In the genomic region with DNA sequence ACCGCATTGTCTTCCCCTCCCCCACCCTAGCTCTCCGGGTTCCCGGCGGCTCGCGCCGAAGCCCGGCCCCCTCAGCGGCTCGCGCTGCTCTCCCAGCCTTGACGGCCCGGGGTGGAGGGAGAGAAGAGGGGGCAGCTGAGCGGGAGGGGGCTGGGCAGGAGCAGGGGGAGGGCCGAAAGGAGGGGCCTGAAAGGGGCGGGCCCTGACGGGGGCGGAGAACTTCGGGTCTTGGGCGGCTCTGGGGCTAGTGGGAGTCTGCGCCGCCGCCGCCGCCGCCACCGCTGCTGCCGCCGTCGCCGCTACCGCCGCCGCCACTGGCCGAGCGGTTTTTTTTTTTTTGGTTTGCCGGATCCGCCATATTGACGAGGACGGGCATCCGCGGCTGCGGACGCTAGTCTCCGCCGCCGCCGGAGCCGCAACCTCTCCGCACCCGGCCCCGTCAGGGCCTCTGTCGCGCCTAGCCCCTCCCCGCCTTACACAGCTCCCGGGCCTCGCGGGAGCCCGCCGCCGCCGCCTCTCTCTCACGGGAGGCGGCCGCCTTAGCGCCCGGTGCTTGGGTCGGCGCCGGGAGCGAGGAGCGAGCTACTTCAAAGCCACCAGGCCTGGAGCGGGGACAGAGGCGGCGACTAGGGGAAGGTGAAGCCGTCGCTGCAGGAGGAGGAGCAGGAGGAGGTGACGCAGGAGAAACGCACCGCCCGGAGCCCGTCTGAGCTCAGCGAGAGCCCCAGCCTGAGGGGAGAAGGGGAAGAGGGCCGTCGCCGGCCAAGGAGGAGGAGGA, we compare ENCODE assay signal across 1 cellular context.
TF ChIP-seq lines count a peak whose summit lies in the region.

A gene with protein sequence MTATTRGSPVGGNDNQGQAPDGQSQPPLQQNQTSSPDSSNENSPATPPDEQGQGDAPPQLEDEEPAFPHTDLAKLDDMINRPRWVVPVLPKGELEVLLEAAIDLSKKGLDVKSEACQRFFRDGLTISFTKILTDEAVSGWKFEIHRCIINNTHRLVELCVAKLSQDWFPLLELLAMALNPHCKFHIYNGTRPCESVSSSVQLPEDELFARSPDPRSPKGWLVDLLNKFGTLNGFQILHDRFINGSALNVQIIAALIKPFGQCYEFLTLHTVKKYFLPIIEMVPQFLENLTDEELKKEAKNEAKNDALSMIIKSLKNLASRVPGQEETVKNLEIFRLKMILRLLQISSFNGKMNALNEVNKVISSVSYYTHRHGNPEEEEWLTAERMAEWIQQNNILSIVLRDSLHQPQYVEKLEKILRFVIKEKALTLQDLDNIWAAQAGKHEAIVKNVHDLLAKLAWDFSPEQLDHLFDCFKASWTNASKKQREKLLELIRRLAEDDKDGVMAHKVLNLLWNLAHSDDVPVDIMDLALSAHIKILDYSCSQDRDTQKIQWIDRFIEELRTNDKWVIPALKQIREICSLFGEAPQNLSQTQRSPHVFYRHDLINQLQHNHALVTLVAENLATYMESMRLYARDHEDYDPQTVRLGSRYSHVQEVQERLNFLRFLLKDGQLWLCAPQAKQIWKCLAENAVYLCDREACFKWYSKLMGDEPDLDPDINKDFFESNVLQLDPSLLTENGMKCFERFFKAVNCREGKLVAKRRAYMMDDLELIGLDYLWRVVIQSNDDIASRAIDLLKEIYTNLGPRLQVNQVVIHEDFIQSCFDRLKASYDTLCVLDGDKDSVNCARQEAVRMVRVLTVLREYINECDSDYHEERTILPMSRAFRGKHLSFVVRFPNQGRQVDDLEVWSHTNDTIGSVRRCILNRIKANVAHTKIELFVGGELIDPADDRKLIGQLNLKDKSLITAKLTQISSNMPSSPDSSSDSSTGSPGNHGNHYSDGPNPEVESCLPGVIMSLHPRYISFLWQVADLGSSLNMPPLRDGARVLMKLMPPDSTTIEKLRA (N-terminal part only) (plus strand): TSS at position 341 of the 778 bp plus-strand sequence. CDS start 38,184 bp downstream, outside the sequence.

TF ChIP-seq in K562, 482 proteins besides CTCF, POLR2A, EP300 and RAD21 (continued from another document and continues in another):
- TF ChIP-seq OTX1 (CRISPR knock-in tag; IDR thresholded peaks at IDR 0.05) (no peak), BCL6 (CRISPR knock-in tag; IDR thresholded peaks at IDR 0.05) (no peak), PCBP2 (IDR thresholded peaks at IDR 0.05; ENCODE audit: low read depth, low read length, poor library complexity, severe bottlenecking) (no peak), RBM34 (IDR thresholded peaks at IDR 0.05; ENCODE audit: borderline replicate concordance, insufficient read depth, low read length) (no peak), TEAD2 (tag; IDR thresholded peaks at IDR 0.05) (no peak), PHF20 (IDR thresholded peaks at IDR 0.05; ENCODE audit: partially characterized antibody) (no peak), ETV1 (tag; conservative IDR thresholded peaks at IDR 0.05; ENCODE audit: low read depth) (no peak), GATAD2B (IDR thresholded peaks at IDR 0.05; ENCODE audit: borderline replicate concordance) (no peak), TCF7 (IDR thresholded peaks at IDR 0.05; ENCODE audit: borderline replicate concordance) (no peak), HDAC6 (IDR thresholded peaks at IDR 0.05; ENCODE audit: low read depth, low read length) (no peak), ZNF12 (CRISPR knock-in tag; IDR thresholded peaks at IDR 0.05) (no peak), CHD2 (IDR thresholded peaks at IDR 0.05; ENCODE audit: low read depth, low read length) (peak; percentile 92), ZNF184 (CRISPR knock-in tag; IDR thresholded peaks at IDR 0.05) (no peak), ZBTB17 (CRISPR knock-in tag; IDR thresholded peaks at IDR 0.05) (no peak), BRCA1 (IDR thresholded peaks at IDR 0.05) (no peak), BRCA1 (CRISPR knock-in tag; IDR thresholded peaks at IDR 0.05) (no peak), RB1 (IDR thresholded peaks at IDR 0.05; ENCODE audit: low read depth) (peak; percentile 30; the same call in 1 of the 2 replicates)
- TF ChIP-seq, protein P1, sequence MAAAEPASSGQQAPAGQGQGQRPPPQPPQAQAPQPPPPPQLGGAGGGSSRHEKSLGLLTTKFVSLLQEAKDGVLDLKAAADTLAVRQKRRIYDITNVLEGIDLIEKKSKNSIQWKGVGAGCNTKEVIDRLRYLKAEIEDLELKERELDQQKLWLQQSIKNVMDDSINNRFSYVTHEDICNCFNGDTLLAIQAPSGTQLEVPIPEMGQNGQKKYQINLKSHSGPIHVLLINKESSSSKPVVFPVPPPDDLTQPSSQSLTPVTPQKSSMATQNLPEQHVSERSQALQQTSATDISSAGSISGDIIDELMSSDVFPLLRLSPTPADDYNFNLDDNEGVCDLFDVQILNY (CRISPR knock-in tag; IDR thresholded peaks at IDR 0.05) = no peak
- TF ChIP-seq, protein P2, sequence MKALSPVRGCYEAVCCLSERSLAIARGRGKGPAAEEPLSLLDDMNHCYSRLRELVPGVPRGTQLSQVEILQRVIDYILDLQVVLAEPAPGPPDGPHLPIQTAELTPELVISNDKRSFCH (CRISPR knock-in tag; IDR thresholded peaks at IDR 0.05) = no peak
- TF ChIP-seq, protein P2 (tag; IDR thresholded peaks at IDR 0.05) = no peak
- TF ChIP-seq, protein P3, sequence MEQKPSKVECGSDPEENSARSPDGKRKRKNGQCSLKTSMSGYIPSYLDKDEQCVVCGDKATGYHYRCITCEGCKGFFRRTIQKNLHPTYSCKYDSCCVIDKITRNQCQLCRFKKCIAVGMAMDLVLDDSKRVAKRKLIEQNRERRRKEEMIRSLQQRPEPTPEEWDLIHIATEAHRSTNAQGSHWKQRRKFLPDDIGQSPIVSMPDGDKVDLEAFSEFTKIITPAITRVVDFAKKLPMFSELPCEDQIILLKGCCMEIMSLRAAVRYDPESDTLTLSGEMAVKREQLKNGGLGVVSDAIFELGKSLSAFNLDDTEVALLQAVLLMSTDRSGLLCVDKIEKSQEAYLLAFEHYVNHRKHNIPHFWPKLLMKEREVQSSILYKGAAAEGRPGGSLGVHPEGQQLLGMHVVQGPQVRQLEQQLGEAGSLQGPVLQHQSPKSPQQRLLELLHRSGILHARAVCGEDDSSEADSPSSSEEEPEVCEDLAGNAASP (IDR thresholded peaks at IDR 0.05) = no peak
- TF ChIP-seq, protein P4, sequence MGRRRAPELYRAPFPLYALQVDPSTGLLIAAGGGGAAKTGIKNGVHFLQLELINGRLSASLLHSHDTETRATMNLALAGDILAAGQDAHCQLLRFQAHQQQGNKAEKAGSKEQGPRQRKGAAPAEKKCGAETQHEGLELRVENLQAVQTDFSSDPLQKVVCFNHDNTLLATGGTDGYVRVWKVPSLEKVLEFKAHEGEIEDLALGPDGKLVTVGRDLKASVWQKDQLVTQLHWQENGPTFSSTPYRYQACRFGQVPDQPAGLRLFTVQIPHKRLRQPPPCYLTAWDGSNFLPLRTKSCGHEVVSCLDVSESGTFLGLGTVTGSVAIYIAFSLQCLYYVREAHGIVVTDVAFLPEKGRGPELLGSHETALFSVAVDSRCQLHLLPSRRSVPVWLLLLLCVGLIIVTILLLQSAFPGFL (CRISPR knock-in tag; IDR thresholded peaks at IDR 0.05) = no peak
- TF ChIP-seq, protein P5, sequence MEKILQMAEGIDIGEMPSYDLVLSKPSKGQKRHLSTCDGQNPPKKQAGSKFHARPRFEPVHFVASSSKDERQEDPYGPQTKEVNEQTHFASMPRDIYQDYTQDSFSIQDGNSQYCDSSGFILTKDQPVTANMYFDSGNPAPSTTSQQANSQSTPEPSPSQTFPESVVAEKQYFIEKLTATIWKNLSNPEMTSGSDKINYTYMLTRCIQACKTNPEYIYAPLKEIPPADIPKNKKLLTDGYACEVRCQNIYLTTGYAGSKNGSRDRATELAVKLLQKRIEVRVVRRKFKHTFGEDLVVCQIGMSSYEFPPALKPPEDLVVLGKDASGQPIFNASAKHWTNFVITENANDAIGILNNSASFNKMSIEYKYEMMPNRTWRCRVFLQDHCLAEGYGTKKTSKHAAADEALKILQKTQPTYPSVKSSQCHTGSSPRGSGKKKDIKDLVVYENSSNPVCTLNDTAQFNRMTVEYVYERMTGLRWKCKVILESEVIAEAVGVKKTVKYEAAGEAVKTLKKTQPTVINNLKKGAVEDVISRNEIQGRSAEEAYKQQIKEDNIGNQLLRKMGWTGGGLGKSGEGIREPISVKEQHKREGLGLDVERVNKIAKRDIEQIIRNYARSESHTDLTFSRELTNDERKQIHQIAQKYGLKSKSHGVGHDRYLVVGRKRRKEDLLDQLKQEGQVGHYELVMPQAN (IDR thresholded peaks at IDR 0.05; ENCODE audit: borderline replicate concordance) = no peak
- TF ChIP-seq, protein P6, sequence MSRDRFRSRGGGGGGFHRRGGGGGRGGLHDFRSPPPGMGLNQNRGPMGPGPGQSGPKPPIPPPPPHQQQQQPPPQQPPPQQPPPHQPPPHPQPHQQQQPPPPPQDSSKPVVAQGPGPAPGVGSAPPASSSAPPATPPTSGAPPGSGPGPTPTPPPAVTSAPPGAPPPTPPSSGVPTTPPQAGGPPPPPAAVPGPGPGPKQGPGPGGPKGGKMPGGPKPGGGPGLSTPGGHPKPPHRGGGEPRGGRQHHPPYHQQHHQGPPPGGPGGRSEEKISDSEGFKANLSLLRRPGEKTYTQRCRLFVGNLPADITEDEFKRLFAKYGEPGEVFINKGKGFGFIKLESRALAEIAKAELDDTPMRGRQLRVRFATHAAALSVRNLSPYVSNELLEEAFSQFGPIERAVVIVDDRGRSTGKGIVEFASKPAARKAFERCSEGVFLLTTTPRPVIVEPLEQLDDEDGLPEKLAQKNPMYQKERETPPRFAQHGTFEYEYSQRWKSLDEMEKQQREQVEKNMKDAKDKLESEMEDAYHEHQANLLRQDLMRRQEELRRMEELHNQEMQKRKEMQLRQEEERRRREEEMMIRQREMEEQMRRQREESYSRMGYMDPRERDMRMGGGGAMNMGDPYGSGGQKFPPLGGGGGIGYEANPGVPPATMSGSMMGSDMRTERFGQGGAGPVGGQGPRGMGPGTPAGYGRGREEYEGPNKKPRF (IDR thresholded peaks at IDR 0.05; ENCODE audit: low read depth, low read length) = no peak
- TF ChIP-seq, protein P7, sequence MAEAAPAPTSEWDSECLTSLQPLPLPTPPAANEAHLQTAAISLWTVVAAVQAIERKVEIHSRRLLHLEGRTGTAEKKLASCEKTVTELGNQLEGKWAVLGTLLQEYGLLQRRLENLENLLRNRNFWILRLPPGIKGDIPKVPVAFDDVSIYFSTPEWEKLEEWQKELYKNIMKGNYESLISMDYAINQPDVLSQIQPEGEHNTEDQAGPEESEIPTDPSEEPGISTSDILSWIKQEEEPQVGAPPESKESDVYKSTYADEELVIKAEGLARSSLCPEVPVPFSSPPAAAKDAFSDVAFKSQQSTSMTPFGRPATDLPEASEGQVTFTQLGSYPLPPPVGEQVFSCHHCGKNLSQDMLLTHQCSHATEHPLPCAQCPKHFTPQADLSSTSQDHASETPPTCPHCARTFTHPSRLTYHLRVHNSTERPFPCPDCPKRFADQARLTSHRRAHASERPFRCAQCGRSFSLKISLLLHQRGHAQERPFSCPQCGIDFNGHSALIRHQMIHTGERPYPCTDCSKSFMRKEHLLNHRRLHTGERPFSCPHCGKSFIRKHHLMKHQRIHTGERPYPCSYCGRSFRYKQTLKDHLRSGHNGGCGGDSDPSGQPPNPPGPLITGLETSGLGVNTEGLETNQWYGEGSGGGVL (CRISPR knock-in tag; IDR thresholded peaks at IDR 0.05) = no peak
- TF ChIP-seq, protein P8, sequence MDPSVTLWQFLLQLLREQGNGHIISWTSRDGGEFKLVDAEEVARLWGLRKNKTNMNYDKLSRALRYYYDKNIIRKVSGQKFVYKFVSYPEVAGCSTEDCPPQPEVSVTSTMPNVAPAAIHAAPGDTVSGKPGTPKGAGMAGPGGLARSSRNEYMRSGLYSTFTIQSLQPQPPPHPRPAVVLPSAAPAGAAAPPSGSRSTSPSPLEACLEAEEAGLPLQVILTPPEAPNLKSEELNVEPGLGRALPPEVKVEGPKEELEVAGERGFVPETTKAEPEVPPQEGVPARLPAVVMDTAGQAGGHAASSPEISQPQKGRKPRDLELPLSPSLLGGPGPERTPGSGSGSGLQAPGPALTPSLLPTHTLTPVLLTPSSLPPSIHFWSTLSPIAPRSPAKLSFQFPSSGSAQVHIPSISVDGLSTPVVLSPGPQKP (CRISPR knock-in tag; IDR thresholded peaks at IDR 0.05) = no peak
- TF ChIP-seq, protein P9, sequence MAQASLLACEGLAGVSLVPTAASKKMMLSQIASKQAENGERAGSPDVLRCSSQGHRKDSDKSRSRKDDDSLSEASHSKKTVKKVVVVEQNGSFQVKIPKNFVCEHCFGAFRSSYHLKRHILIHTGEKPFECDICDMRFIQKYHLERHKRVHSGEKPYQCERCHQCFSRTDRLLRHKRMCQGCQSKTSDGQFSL (CRISPR knock-in tag; IDR thresholded peaks at IDR 0.05) = no peak
- TF ChIP-seq, protein P9 (tag; IDR thresholded peaks at IDR 0.05) = no peak
- TF ChIP-seq, protein P10, sequence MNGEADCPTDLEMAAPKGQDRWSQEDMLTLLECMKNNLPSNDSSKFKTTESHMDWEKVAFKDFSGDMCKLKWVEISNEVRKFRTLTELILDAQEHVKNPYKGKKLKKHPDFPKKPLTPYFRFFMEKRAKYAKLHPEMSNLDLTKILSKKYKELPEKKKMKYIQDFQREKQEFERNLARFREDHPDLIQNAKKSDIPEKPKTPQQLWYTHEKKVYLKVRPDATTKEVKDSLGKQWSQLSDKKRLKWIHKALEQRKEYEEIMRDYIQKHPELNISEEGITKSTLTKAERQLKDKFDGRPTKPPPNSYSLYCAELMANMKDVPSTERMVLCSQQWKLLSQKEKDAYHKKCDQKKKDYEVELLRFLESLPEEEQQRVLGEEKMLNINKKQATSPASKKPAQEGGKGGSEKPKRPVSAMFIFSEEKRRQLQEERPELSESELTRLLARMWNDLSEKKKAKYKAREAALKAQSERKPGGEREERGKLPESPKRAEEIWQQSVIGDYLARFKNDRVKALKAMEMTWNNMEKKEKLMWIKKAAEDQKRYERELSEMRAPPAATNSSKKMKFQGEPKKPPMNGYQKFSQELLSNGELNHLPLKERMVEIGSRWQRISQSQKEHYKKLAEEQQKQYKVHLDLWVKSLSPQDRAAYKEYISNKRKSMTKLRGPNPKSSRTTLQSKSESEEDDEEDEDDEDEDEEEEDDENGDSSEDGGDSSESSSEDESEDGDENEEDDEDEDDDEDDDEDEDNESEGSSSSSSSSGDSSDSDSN (IDR thresholded peaks at IDR 0.05; ENCODE audit: borderline replicate concordance in 1 of 2, low read depth in 2 of 2, low read length in 2 of 2) = peak in 1 of 2 experiments; percentile 36; a peak in 1 of 4 replicates
- TF ChIP-seq, protein P11, sequence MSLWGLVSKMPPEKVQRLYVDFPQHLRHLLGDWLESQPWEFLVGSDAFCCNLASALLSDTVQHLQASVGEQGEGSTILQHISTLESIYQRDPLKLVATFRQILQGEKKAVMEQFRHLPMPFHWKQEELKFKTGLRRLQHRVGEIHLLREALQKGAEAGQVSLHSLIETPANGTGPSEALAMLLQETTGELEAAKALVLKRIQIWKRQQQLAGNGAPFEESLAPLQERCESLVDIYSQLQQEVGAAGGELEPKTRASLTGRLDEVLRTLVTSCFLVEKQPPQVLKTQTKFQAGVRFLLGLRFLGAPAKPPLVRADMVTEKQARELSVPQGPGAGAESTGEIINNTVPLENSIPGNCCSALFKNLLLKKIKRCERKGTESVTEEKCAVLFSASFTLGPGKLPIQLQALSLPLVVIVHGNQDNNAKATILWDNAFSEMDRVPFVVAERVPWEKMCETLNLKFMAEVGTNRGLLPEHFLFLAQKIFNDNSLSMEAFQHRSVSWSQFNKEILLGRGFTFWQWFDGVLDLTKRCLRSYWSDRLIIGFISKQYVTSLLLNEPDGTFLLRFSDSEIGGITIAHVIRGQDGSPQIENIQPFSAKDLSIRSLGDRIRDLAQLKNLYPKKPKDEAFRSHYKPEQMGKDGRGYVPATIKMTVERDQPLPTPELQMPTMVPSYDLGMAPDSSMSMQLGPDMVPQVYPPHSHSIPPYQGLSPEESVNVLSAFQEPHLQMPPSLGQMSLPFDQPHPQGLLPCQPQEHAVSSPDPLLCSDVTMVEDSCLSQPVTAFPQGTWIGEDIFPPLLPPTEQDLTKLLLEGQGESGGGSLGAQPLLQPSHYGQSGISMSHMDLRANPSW (CRISPR knock-in tag; IDR thresholded peaks at IDR 0.05) = peak; percentile 11; the same call in 1 of the 2 replicates
